In genomic region chr7:101410743-101411476, GRCh38 we compare ENCODE assay signal across 1 cellular context.
TF ChIP-seq lines count a peak whose summit lies in the region.

No MANE protein-coding gene starts in this region.

TF ChIP-seq in HepG2, 621 proteins besides CTCF, POLR2A, EP300 and RAD21 (continued from another document and continues in another):
- TF ChIP-seq HIC2 (CRISPR knock-in tag; IDR thresholded peaks at IDR 0.05; ENCODE audit: low read depth) (no peak), ZFP36L1 (CRISPR knock-in tag; IDR thresholded peaks at IDR 0.05) (no peak), MTA1 (CRISPR knock-in tag; IDR thresholded peaks at IDR 0.05; ENCODE audit: borderline replicate concordance) (0 out of 2 replicates have a peak, but pooled peaks have one; percentile 56), ZBTB2 (CRISPR knock-in tag; IDR thresholded peaks at IDR 0.05; ENCODE audit: low read depth) (no peak), ZNF576 (CRISPR knock-in tag; IDR thresholded peaks at IDR 0.05) (no peak), KDM3A (CRISPR knock-in tag; IDR thresholded peaks at IDR 0.05; ENCODE audit: low read depth) (no peak), ZNF75D (CRISPR knock-in tag; IDR thresholded peaks at IDR 0.05; ENCODE audit: borderline replicate concordance) (no peak), ZNF570 (CRISPR knock-in tag; IDR thresholded peaks at IDR 0.05; ENCODE audit: borderline replicate concordance) (no peak), NPAS2 (CRISPR knock-in tag; IDR thresholded peaks at IDR 0.05; ENCODE audit: borderline replicate concordance) (no peak), ZSCAN30 (CRISPR knock-in tag; IDR thresholded peaks at IDR 0.05) (no peak), ZBTB43 (CRISPR knock-in tag; conservative IDR thresholded peaks at IDR 0.05) (no peak), AKAP8 (CRISPR knock-in tag; IDR thresholded peaks at IDR 0.05) (no peak), RBM39 (IDR thresholded peaks at IDR 0.05; ENCODE audit: low read depth, low read length, poor library complexity, severe bottlenecking) (no peak), ZNF468 (CRISPR knock-in tag; IDR thresholded peaks at IDR 0.05) (0 out of 2 replicates have a peak, but pooled peaks have one; percentile 53), TCF7L2 (IDR thresholded peaks at IDR 0.05; ENCODE audit: low read depth, low read length) (no peak), IRF1 (CRISPR knock-in tag; IDR thresholded peaks at IDR 0.05; ENCODE audit: low read depth) (no peak), ZNF446 (CRISPR knock-in tag; IDR thresholded peaks at IDR 0.05) (no peak), CSRNP1 (CRISPR knock-in tag; IDR thresholded peaks at IDR 0.05) (no peak), ZNF550 (CRISPR knock-in tag; IDR thresholded peaks at IDR 0.05; ENCODE audit: borderline replicate concordance) (no peak), RFX1 (IDR thresholded peaks at IDR 0.05) (no peak), ZBTB39 (CRISPR knock-in tag; IDR thresholded peaks at IDR 0.05) (0 out of 2 replicates have a peak, but pooled peaks have one; percentile 63), BRCA1 (CRISPR knock-in tag; IDR thresholded peaks at IDR 0.05) (no peak), MXD1 (CRISPR knock-in tag; IDR thresholded peaks at IDR 0.05) (no peak), AFF4 (CRISPR knock-in tag; IDR thresholded peaks at IDR 0.05) (no peak), ONECUT2 (CRISPR knock-in tag; IDR thresholded peaks at IDR 0.05) (no peak), ZNF432 (CRISPR knock-in tag; IDR thresholded peaks at IDR 0.05; ENCODE audit: borderline replicate concordance) (no peak), PATZ1 (CRISPR knock-in tag; IDR thresholded peaks at IDR 0.05) (peak; percentile 71; the same call in 1 of the 2 replicates), DRAP1 (CRISPR knock-in tag; IDR thresholded peaks at IDR 0.05) (no peak), ZFP36L2 (CRISPR knock-in tag; IDR thresholded peaks at IDR 0.05) (0 out of 2 replicates have a peak, but pooled peaks have one; percentile 39), HNRNPK (IDR thresholded peaks at IDR 0.05; ENCODE audit: low read depth, low read length, poor library complexity, severe bottlenecking) (no peak), ZNF274 (CRISPR knock-in tag; IDR thresholded peaks at IDR 0.05) (no peak), XBP1 (CRISPR knock-in tag; IDR thresholded peaks at IDR 0.05) (no peak), ZSCAN31 (CRISPR knock-in tag; IDR thresholded peaks at IDR 0.05; ENCODE audit: low read depth) (no peak), SNAPC5 (CRISPR knock-in tag; IDR thresholded peaks at IDR 0.05; ENCODE audit: borderline replicate concordance) (no peak), SMARCE1 (IDR thresholded peaks at IDR 0.05; ENCODE audit: borderline replicate concordance) (no peak), REPIN1 (CRISPR knock-in tag; IDR thresholded peaks at IDR 0.05; ENCODE audit: borderline replicate concordance, low read depth) (peak; percentile 68; the same call in 1 of the 2 replicates), ZNF577 (CRISPR knock-in tag; IDR thresholded peaks at IDR 0.05; ENCODE audit: borderline replicate concordance, low read depth) (no peak), NCOA5 (CRISPR knock-in tag; IDR thresholded peaks at IDR 0.05) (no peak), FOXO4 (CRISPR knock-in tag; conservative IDR thresholded peaks at IDR 0.05) (no peak), ZSCAN29 (CRISPR knock-in tag; conservative IDR thresholded peaks at IDR 0.05) (0 out of 2 replicates have a peak, but pooled peaks have one; percentile 27), SYNCRIP (IDR thresholded peaks at IDR 0.05; ENCODE audit: insufficient read depth, low read depth, low read length) (no peak), ETV5 (CRISPR knock-in tag; IDR thresholded peaks at IDR 0.05; ENCODE audit: borderline replicate concordance) (peak; percentile 9; the same call in 1 of the 2 replicates), TBL1XR1 (IDR thresholded peaks at IDR 0.05; ENCODE audit: borderline replicate concordance, low read length, partially characterized antibody) (no peak), FOXC1 (CRISPR knock-in tag; IDR thresholded peaks at IDR 0.05; ENCODE audit: borderline replicate concordance) (0 out of 2 replicates have a peak, but pooled peaks have one; percentile 49), ZNF772 (CRISPR knock-in tag; IDR thresholded peaks at IDR 0.05) (no peak), ZNF556 (CRISPR knock-in tag; IDR thresholded peaks at IDR 0.05; ENCODE audit: borderline replicate concordance) (no peak)
